1 cellular context compared by ENCODE assay signal in genomic region chr1:153795934-153796785, GRCh38.
A peak's percentile ranks its signal among the peaks of the same experiment; 100 is the strongest.
TF ChIP-seq lines count a peak whose summit lies in the region.

No MANE protein-coding gene starts in this region.

TF ChIP-seq in K562, 482 proteins besides CTCF, POLR2A, EP300 and RAD21:
- TF ChIP-seq ZC3H4 (CRISPR knock-in tag; IDR thresholded peaks at IDR 0.05; ENCODE audit: borderline replicate concordance) = 0 out of 2 replicates have a peak, but pooled peaks have one; percentile 17
- TF ChIP-seq U2AF1 (optimal IDR thresholded peaks at IDR 0.05; ENCODE audit: low read depth, low read length) = no peak
